ENCODE assay signal across 1 cellular context in the genomic region with DNA sequence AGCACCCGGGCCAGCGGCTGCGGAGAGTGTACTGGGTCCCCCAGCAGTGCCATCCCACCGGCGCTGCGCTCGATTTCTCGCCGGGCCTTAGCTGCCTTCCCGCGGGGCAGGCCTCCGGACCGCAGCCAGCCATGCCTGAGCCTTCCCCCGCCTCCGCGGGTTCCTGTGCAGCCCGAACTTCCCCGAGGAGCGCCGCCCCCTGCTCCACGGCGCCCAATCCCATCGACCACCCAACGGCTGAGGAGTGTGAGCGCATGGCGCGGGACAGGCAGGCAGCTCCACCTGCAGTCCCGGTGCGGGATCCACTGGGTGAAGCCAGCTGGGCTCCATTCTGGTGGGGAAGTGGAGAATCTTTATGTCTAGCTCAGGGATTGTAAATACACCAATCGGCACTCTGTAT.
TF ChIP-seq lines count a peak whose summit lies in the region.
"Not testable (repeated sequence)": the region's sequence is repeated elsewhere in the genome, so short reads cannot be mapped to it uniquely, and the experiment has no call there.

No MANE protein-coding gene starts in this region.

TF ChIP-seq in K562, 482 proteins besides CTCF, POLR2A, EP300 and RAD21 (continues in another document):
- TF ChIP-seq FOXM1 (IDR thresholded peaks at IDR 0.05; ENCODE audit: low read depth); CREB1 (IDR thresholded peaks at IDR 0.05): not testable (repeated sequence)
- 0 out of 2 replicates have a peak, but pooled peaks have one; percentile 28 for TF ChIP-seq FOXM1 (CRISPR knock-in tag; IDR thresholded peaks at IDR 0.05; ENCODE audit: low read depth)
- TF ChIP-seq L3MBTL2 (IDR thresholded peaks at IDR 0.05) = peak; percentile 66
- TF ChIP-seq CXXC5 (CRISPR knock-in tag; IDR thresholded peaks at IDR 0.05) = 0 out of 2 replicates have a peak, but pooled peaks have one; percentile 14
- TF ChIP-seq, protein P1, sequence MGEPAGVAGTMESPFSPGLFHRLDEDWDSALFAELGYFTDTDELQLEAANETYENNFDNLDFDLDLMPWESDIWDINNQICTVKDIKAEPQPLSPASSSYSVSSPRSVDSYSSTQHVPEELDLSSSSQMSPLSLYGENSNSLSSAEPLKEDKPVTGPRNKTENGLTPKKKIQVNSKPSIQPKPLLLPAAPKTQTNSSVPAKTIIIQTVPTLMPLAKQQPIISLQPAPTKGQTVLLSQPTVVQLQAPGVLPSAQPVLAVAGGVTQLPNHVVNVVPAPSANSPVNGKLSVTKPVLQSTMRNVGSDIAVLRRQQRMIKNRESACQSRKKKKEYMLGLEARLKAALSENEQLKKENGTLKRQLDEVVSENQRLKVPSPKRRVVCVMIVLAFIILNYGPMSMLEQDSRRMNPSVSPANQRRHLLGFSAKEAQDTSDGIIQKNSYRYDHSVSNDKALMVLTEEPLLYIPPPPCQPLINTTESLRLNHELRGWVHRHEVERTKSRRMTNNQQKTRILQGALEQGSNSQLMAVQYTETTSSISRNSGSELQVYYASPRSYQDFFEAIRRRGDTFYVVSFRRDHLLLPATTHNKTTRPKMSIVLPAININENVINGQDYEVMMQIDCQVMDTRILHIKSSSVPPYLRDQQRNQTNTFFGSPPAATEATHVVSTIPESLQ (CRISPR knock-in tag; IDR thresholded peaks at IDR 0.05) = peak; percentile 59; the same call in 1 of the 2 replicates
- TF ChIP-seq ZBTB17 (CRISPR knock-in tag; IDR thresholded peaks at IDR 0.05) = peak; percentile 17; the same call in 1 of the 2 replicates
- peak; percentile 82 for TF ChIP-seq ZFX (CRISPR knock-in tag; IDR thresholded peaks at IDR 0.05)
- peak; percentile 18; the same call in 1 of the 2 replicates for TF ChIP-seq STAG1 (CRISPR knock-in tag; IDR thresholded peaks at IDR 0.05; ENCODE audit: borderline replicate concordance)
- TF ChIP-seq, protein P2, sequence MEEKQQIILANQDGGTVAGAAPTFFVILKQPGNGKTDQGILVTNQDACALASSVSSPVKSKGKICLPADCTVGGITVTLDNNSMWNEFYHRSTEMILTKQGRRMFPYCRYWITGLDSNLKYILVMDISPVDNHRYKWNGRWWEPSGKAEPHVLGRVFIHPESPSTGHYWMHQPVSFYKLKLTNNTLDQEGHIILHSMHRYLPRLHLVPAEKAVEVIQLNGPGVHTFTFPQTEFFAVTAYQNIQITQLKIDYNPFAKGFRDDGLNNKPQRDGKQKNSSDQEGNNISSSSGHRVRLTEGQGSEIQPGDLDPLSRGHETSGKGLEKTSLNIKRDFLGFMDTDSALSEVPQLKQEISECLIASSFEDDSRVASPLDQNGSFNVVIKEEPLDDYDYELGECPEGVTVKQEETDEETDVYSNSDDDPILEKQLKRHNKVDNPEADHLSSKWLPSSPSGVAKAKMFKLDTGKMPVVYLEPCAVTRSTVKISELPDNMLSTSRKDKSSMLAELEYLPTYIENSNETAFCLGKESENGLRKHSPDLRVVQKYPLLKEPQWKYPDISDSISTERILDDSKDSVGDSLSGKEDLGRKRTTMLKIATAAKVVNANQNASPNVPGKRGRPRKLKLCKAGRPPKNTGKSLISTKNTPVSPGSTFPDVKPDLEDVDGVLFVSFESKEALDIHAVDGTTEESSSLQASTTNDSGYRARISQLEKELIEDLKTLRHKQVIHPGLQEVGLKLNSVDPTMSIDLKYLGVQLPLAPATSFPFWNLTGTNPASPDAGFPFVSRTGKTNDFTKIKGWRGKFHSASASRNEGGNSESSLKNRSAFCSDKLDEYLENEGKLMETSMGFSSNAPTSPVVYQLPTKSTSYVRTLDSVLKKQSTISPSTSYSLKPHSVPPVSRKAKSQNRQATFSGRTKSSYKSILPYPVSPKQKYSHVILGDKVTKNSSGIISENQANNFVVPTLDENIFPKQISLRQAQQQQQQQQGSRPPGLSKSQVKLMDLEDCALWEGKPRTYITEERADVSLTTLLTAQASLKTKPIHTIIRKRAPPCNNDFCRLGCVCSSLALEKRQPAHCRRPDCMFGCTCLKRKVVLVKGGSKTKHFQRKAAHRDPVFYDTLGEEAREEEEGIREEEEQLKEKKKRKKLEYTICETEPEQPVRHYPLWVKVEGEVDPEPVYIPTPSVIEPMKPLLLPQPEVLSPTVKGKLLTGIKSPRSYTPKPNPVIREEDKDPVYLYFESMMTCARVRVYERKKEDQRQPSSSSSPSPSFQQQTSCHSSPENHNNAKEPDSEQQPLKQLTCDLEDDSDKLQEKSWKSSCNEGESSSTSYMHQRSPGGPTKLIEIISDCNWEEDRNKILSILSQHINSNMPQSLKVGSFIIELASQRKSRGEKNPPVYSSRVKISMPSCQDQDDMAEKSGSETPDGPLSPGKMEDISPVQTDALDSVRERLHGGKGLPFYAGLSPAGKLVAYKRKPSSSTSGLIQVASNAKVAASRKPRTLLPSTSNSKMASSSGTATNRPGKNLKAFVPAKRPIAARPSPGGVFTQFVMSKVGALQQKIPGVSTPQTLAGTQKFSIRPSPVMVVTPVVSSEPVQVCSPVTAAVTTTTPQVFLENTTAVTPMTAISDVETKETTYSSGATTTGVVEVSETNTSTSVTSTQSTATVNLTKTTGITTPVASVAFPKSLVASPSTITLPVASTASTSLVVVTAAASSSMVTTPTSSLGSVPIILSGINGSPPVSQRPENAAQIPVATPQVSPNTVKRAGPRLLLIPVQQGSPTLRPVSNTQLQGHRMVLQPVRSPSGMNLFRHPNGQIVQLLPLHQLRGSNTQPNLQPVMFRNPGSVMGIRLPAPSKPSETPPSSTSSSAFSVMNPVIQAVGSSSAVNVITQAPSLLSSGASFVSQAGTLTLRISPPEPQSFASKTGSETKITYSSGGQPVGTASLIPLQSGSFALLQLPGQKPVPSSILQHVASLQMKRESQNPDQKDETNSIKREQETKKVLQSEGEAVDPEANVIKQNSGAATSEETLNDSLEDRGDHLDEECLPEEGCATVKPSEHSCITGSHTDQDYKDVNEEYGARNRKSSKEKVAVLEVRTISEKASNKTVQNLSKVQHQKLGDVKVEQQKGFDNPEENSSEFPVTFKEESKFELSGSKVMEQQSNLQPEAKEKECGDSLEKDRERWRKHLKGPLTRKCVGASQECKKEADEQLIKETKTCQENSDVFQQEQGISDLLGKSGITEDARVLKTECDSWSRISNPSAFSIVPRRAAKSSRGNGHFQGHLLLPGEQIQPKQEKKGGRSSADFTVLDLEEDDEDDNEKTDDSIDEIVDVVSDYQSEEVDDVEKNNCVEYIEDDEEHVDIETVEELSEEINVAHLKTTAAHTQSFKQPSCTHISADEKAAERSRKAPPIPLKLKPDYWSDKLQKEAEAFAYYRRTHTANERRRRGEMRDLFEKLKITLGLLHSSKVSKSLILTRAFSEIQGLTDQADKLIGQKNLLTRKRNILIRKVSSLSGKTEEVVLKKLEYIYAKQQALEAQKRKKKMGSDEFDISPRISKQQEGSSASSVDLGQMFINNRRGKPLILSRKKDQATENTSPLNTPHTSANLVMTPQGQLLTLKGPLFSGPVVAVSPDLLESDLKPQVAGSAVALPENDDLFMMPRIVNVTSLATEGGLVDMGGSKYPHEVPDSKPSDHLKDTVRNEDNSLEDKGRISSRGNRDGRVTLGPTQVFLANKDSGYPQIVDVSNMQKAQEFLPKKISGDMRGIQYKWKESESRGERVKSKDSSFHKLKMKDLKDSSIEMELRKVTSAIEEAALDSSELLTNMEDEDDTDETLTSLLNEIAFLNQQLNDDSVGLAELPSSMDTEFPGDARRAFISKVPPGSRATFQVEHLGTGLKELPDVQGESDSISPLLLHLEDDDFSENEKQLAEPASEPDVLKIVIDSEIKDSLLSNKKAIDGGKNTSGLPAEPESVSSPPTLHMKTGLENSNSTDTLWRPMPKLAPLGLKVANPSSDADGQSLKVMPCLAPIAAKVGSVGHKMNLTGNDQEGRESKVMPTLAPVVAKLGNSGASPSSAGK (IDR thresholded peaks at IDR 0.05) = peak; percentile 68
- 0 out of 2 replicates have a peak, but pooled peaks have one; percentile 26 for TF ChIP-seq ETV5 (CRISPR knock-in tag; IDR thresholded peaks at IDR 0.05; ENCODE audit: low read depth)
- TF ChIP-seq NR1H2 (CRISPR knock-in tag; IDR thresholded peaks at IDR 0.05) = peak; percentile 66; the same call in 1 of the 2 replicates
- TF ChIP-seq, protein P3, sequence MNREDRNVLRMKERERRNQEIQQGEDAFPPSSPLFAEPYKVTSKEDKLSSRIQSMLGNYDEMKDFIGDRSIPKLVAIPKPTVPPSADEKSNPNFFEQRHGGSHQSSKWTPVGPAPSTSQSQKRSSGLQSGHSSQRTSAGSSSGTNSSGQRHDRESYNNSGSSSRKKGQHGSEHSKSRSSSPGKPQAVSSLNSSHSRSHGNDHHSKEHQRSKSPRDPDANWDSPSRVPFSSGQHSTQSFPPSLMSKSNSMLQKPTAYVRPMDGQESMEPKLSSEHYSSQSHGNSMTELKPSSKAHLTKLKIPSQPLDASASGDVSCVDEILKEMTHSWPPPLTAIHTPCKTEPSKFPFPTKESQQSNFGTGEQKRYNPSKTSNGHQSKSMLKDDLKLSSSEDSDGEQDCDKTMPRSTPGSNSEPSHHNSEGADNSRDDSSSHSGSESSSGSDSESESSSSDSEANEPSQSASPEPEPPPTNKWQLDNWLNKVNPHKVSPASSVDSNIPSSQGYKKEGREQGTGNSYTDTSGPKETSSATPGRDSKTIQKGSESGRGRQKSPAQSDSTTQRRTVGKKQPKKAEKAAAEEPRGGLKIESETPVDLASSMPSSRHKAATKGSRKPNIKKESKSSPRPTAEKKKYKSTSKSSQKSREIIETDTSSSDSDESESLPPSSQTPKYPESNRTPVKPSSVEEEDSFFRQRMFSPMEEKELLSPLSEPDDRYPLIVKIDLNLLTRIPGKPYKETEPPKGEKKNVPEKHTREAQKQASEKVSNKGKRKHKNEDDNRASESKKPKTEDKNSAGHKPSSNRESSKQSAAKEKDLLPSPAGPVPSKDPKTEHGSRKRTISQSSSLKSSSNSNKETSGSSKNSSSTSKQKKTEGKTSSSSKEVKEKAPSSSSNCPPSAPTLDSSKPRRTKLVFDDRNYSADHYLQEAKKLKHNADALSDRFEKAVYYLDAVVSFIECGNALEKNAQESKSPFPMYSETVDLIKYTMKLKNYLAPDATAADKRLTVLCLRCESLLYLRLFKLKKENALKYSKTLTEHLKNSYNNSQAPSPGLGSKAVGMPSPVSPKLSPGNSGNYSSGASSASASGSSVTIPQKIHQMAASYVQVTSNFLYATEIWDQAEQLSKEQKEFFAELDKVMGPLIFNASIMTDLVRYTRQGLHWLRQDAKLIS (CRISPR knock-in tag; IDR thresholded peaks at IDR 0.05) = peak; percentile 43; the same call in 1 of the 2 replicates
- TF ChIP-seq, protein P4, sequence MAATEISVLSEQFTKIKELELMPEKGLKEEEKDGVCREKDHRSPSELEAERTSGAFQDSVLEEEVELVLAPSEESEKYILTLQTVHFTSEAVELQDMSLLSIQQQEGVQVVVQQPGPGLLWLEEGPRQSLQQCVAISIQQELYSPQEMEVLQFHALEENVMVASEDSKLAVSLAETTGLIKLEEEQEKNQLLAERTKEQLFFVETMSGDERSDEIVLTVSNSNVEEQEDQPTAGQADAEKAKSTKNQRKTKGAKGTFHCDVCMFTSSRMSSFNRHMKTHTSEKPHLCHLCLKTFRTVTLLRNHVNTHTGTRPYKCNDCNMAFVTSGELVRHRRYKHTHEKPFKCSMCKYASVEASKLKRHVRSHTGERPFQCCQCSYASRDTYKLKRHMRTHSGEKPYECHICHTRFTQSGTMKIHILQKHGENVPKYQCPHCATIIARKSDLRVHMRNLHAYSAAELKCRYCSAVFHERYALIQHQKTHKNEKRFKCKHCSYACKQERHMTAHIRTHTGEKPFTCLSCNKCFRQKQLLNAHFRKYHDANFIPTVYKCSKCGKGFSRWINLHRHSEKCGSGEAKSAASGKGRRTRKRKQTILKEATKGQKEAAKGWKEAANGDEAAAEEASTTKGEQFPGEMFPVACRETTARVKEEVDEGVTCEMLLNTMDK (IDR thresholded peaks at IDR 0.05; ENCODE audit: borderline replicate concordance, insufficient read depth, low read depth, low read length, poor library complexity, severe bottlenecking) = peak; percentile 7
- TF ChIP-seq POLR2G (IDR thresholded peaks at IDR 0.05; ENCODE audit: low read depth, low read length) = peak; percentile 71
- TF ChIP-seq CREB1 (CRISPR knock-in tag; IDR thresholded peaks at IDR 0.05) = peak; percentile 57; the same call in 1 of the 2 replicates
- TF ChIP-seq PHF8 (IDR thresholded peaks at IDR 0.05; ENCODE audit: borderline replicate concordance, low read length) = peak; percentile 38; the same call in 1 of the 2 replicates
- TF ChIP-seq ZNF263 (CRISPR knock-in tag; IDR thresholded peaks at IDR 0.05; ENCODE audit: borderline replicate concordance) = peak; percentile 48; the same call in 1 of the 2 replicates
- TF ChIP-seq TCF3 (CRISPR knock-in tag; IDR thresholded peaks at IDR 0.05) = 0 out of 2 replicates have a peak, but pooled peaks have one; percentile 10
- peak; percentile 64 for TF ChIP-seq RBFOX2 (IDR thresholded peaks at IDR 0.05; ENCODE audit: low read depth, low read length)
- TF ChIP-seq, protein P5, sequence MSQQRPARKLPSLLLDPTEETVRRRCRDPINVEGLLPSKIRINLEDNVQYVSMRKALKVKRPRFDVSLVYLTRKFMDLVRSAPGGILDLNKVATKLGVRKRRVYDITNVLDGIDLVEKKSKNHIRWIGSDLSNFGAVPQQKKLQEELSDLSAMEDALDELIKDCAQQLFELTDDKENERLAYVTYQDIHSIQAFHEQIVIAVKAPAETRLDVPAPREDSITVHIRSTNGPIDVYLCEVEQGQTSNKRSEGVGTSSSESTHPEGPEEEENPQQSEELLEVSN (IDR thresholded peaks at IDR 0.05; ENCODE audit: borderline replicate concordance in 1 of 2, extremely low read depth in 1 of 2, insufficient read depth in 1 of 2, insufficient read length in 1 of 2, low read depth in 1 of 2, low read length in 1 of 2, poor library complexity in 1 of 2, severe bottlenecking in 1 of 2) = peak in 1 of 2 experiments; percentile 76
- TF ChIP-seq LCOR (CRISPR knock-in tag; IDR thresholded peaks at IDR 0.05) = peak; percentile 95
- TF ChIP-seq, protein P6, sequence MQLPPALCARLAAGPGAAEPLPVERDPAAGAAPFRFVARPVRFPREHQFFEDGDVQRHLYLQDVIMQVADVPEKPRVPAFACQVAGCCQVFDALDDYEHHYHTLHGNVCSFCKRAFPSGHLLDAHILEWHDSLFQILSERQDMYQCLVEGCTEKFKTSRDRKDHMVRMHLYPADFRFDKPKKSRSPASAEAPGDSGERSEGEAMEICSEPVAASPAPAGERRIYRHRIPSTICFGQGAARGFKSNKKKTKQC (CRISPR knock-in tag; IDR thresholded peaks at IDR 0.05) = peak; percentile 84
- TF ChIP-seq ZNF431 (CRISPR knock-in tag; IDR thresholded peaks at IDR 0.05) = 0 out of 2 replicates have a peak, but pooled peaks have one; percentile 32
- TF ChIP-seq, protein P7, sequence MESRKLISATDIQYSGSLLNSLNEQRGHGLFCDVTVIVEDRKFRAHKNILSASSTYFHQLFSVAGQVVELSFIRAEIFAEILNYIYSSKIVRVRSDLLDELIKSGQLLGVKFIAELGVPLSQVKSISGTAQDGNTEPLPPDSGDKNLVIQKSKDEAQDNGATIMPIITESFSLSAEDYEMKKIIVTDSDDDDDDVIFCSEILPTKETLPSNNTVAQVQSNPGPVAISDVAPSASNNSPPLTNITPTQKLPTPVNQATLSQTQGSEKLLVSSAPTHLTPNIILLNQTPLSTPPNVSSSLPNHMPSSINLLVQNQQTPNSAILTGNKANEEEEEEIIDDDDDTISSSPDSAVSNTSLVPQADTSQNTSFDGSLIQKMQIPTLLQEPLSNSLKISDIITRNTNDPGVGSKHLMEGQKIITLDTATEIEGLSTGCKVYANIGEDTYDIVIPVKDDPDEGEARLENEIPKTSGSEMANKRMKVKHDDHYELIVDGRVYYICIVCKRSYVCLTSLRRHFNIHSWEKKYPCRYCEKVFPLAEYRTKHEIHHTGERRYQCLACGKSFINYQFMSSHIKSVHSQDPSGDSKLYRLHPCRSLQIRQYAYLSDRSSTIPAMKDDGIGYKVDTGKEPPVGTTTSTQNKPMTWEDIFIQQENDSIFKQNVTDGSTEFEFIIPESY (CRISPR knock-in tag; IDR thresholded peaks at IDR 0.05) = 0 out of 2 replicates have a peak, but pooled peaks have one; percentile 50
- TF ChIP-seq ZBTB1 (CRISPR knock-in tag; IDR thresholded peaks at IDR 0.05; ENCODE audit: borderline replicate concordance, low read depth) = peak; percentile 73; the same call in 1 of the 2 replicates
